In the genomic region with DNA sequence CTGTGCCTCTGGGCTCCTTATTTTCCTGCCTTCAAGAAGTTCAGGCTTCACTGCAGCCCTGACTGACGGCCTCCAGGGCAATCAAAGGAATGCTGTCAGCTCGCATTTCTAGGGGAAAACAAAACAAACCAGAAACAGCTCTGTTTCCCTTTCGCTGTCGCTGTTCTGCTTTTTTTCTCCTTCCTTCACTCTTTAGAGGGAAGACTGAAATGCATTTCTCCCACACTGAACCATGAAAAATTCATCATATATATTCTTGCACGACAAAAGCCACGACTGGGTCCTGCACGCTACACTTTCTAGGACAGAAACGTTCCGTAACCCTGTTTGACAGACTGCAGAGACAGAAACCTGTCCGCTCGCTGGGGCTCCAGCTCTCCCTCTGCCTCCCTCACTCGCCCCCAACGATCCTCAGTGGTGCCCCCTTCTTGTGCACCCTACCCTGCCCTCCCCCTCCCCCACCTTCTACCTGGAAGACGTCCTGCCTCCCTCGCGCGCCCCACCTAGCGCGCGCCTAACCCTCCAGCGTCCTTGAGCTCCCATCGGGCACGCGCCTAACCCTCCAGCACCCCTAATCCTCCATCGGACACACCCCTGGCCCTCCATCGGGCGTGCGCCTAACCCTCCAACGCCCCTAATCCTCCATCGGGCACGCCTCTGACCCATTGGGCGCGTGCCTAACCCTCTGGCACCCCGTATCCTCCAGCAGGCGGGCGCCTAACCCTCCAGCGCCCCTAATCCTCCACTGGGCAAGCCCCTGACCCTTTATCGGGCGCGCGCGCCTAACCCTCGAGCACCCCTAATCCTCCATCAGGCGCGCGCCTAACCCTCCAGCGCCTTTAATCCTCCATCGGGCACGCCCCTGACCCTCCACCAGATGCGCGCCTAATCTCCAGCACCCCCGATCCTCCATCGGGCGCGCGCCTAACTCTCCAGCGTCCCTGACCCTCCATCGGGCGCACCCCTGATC, we compare ENCODE assay signal across 1 cellular context.
A peak's percentile ranks its signal among the peaks of the same experiment; 100 is the strongest.
TF ChIP-seq lines count a peak whose summit lies in the region.

No MANE protein-coding gene starts in this region.

TF ChIP-seq in H1, 55 proteins besides CTCF, POLR2A, EP300 and RAD21 (continued from another document):
- peak; percentile 73; the same call in 1 of the 2 replicates for TF ChIP-seq RBBP5 (IDR thresholded peaks at IDR 0.05; ENCODE audit: borderline replicate concordance, low read depth, low read length)
- TF ChIP-seq SRF (IDR thresholded peaks at IDR 0.05; ENCODE audit: low read depth, low read length), result no peak
- TF ChIP-seq, protein P1, sequence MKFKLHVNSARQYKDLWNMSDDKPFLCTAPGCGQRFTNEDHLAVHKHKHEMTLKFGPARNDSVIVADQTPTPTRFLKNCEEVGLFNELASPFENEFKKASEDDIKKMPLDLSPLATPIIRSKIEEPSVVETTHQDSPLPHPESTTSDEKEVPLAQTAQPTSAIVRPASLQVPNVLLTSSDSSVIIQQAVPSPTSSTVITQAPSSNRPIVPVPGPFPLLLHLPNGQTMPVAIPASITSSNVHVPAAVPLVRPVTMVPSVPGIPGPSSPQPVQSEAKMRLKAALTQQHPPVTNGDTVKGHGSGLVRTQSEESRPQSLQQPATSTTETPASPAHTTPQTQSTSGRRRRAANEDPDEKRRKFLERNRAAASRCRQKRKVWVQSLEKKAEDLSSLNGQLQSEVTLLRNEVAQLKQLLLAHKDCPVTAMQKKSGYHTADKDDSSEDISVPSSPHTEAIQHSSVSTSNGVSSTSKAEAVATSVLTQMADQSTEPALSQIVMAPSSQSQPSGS (IDR thresholded peaks at IDR 0.05; ENCODE audit: low read length), result no peak
- TF ChIP-seq ASH2L (IDR thresholded peaks at IDR 0.05; ENCODE audit: low read length), result peak; percentile 16
- no peak for TF ChIP-seq CBX8 (IDR thresholded peaks at IDR 0.05; ENCODE audit: borderline replicate concordance, low read depth, low read length)
- peak; percentile 60 for TF ChIP-seq TEAD4 (IDR thresholded peaks at IDR 0.05; ENCODE audit: low read depth, low read length)
- TF ChIP-seq POLR2AphosphoS5 (IDR thresholded peaks at IDR 0.05; ENCODE audit: low read depth, low read length), result 0 out of 2 replicates have a peak, but pooled peaks have one; percentile 40
- TF ChIP-seq, protein P2, sequence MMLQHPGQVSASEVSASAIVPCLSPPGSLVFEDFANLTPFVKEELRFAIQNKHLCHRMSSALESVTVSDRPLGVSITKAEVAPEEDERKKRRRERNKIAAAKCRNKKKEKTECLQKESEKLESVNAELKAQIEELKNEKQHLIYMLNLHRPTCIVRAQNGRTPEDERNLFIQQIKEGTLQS (IDR thresholded peaks at IDR 0.05; ENCODE audit: insufficient read depth, low read depth, low read length), result no peak
- TF ChIP-seq, protein P3, sequence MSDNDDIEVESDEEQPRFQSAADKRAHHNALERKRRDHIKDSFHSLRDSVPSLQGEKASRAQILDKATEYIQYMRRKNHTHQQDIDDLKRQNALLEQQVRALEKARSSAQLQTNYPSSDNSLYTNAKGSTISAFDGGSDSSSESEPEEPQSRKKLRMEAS (IDR thresholded peaks at IDR 0.05), result no peak
- no peak for TF ChIP-seq CEBPB (IDR thresholded peaks at IDR 0.05; ENCODE audit: low read depth, low read length)
- no peak for TF ChIP-seq SP1 (IDR thresholded peaks at IDR 0.05; ENCODE audit: low read depth, low read length)
- TF ChIP-seq KDM5A (IDR thresholded peaks at IDR 0.05; ENCODE audit: low read length), result no peak
- no peak for TF ChIP-seq RNF2 (IDR thresholded peaks at IDR 0.05; ENCODE audit: borderline replicate concordance, low read depth, low read length, missing control alignments, poor library complexity, severe bottlenecking)
- no peak for TF ChIP-seq SUZ12 (IDR thresholded peaks at IDR 0.05; ENCODE audit: low read length)
- no peak for TF ChIP-seq POU5F1 (IDR thresholded peaks at IDR 0.05; ENCODE audit: low read depth, low read length)
- TF ChIP-seq SIX5 (IDR thresholded peaks at IDR 0.05; ENCODE audit: low read depth, low read length), result no peak
- no peak for TF ChIP-seq ZNF274 (IDR thresholded peaks at IDR 0.05; ENCODE audit: borderline replicate concordance, extremely low read depth, low read length)
- no peak for TF ChIP-seq JUN (IDR thresholded peaks at IDR 0.05; ENCODE audit: low read depth, low read length)
- TF ChIP-seq BRCA1 (IDR thresholded peaks at IDR 0.05; ENCODE audit: low read depth, low read length), result no peak
